Comparison of ENCODE assay signal across 28 cellular contexts in the genomic region with DNA sequence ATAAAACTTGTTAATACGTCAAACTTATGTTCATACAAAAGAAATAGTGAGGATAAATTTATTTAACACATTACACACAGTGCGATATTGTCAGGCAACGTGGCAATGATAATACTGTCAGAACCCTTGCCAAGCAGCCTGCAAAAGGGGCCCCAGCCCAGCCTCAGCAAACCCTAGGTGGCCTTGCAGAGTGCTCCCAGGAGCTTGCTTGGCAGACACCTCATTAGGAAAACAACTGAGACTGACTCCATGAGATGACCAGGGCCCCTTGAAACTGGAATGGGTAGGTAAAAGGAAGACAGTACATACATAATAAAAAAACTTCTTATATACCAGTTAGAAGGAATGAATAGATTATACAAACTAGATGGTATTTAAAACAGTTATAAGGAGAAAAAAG.
"Had no signal": no experiment of that assay in that cellular context is flagged by ENCODE, and none has a peak within 500 bp of the region (broad histone marks: within the 10 kb centered on the region; RNA-seq: fewer than 3 reads in every experiment).

No MANE protein-coding gene starts in this region.

- H3K36me3 ChIP-seq: ascending aorta, cardiac muscle cell, colonic mucosa, pancreas, prostate gland, suprapubic skin, tibial artery, upper lobe of right lung, WERI-Rb-1 had no signal

- H3K4me3 ChIP-seq: ascending aorta, cardiac muscle cell, colonic mucosa, gastroesophageal sphincter, pancreas, prostate gland, spleen, suprapubic skin, tibial artery, upper lobe of right lung had no signal

- H3K27me3 ChIP-seq: ascending aorta, cardiac muscle cell, colonic mucosa, gastroesophageal sphincter, pancreas, spleen, suprapubic skin, tibial artery, upper lobe of right lung had no signal

- DNase-seq: activated CD4-positive, alpha-beta memory T cell treated with anti-CD3 and anti-CD28 coated beads, Interleukin-2, amount 10 ng/mL, durations not matched to agents 7 days and 5 days; activated CD4-positive, alpha-beta T cell treated with anti-CD3 and anti-CD28 coated beads, Interleukin-2, amount 10 ng/mL, durations not matched to agents 24 days and 14 days; activated CD4-positive, CD25-positive, alpha-beta regulatory T cell treated with anti-CD3 and anti-CD28 coated beads, Interleukin-2, amount 50 U/mL, for 72 hours; activated CD8-positive, alpha-beta memory T cell treated with anti-CD3 and anti-CD28 coated beads, Interleukin-2, amount 50 U/mL, for 48 hours; activated gamma-delta T cell; activated naive CD4-positive, alpha-beta T cell treated with anti-CD3 and anti-CD28 coated beads, Interleukin-2, amount 10 ng/mL, durations not matched to agents 7 days and 5 days; activated naive CD8-positive, alpha-beta T cell treated with anti-CD3 and anti-CD28 coated beads, Interleukin-2, amount 10 ng/mL, durations not matched to agents 7 days and 5 days; activated T-cell treated with anti-CD3 and anti-CD28 coated beads, Interleukin-2, amount 50 U/mL, for 24 hours; cerebellar nuclear complex; colonic mucosa; effector CD8-positive, alpha-beta T cell; head of caudate nucleus; left cardiac atrium; mammary epithelial cell; naive B cell; nucleus accumbens; pancreas; spleen; stimulated activated naive CD4-positive, alpha-beta T cell; T-helper 9 cell; tibial artery; upper lobe of right lung; WERI-Rb-1 had no signal

- ATAC-seq: gastroesophageal sphincter, upper lobe of right lung had no signal
